In the genomic region with DNA sequence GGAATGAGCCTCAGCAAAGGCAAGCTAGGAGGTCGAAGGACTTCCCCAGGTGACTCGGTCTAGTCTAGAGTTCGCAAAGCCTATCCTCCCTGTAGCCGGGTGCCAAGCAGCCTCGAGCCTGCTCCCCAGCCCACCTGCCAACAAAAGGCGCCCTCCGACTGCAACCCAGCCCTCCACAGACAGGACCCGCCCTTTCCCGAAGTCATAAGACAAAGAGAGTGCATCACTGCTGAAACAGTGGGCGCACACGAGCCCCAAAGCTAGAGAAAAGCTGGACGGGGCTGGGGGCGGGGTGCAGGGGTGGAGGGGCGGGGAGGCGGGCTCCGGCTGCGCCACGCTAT, we compare ENCODE assay signal across 12 cellular contexts. TPM values are rescaled to one million over a fixed set of nuclear protein-coding genes. Genes with fewer than 3 reads are reported as not detected.
DNase-seq lines count a peak whose midpoint lies in the region; ATAC-seq, FAIRE-seq and TF ChIP-seq lines count a peak whose summit lies in the region.
"Had no signal": no experiment of that assay in that cellular context is flagged by ENCODE, and none has a peak within 500 bp of the region (broad histone marks: within the 10 kb centered on the region; RNA-seq: fewer than 3 reads in every experiment).

No MANE protein-coding gene starts in this region.

- H3K27ac ChIP-seq in GM23248, result peak overlapping the region; percentile 100
- peak overlapping the region; percentile 46 for H3K27ac ChIP-seq in layer of hippocampus (ENCODE audit: low read depth, low read length)
- H3K27ac ChIP-seq in skin epidermis, result peak overlapping the region in 20 of 21 experiments; percentile 58 to 91 (median 82)

- H3K9me3 Mint-ChIP-seq in chondrocyte (ENCODE audit: low read depth), result no peaks in the 10 kb centered on the region
- no peaks in the 10 kb centered on the region for H3K9me3 Mint-ChIP-seq in natural killer cell treated with Interleukin-12 subunit alpha and Interleukin-12 subunit beta and Interleukin-15 and Interleukin-18, amount 100 ng/mL, for 72 hours
- H3K9me3 Mint-ChIP-seq in activated T-helper 17 cell treated with anti-CD3 and anti-CD28 coated beads, Interleukin-2, amount 50 U/mL, for 72 hours, result no peaks in the 10 kb centered on the region

- DNase-seq in GM23248 (peak; percentile 88), chondrocyte (ENCODE audit: low spot score) (peak; percentile 90), urothelium cell line (ENCODE audit: low spot score) (no peak), COLO829 (ENCODE audit: low spot score) (no peak)
- no peak for DNase-seq in natural killer cell treated with Interleukin-12 subunit alpha and Interleukin-12 subunit beta and Interleukin-15 and Interleukin-18, amount 100 ng/mL, for 72 hours (ENCODE audit: low spot score)
- DNase-seq: activated gamma-delta T cell treated with Interleukin-2 at 50 U/mL for 16 hours, GF-D8, NCI-H2081, T-helper 17 cell had no signal

- peaks cover 80% of the 10 kb centered on the region for H3K79me2 ChIP-seq in GM23248 (ENCODE audit: insufficient read depth)

- no peak for FAIRE-seq in urothelium cell line (lab: Jason Lieb, UNC)

- no peak for TF ChIP-seq CTCF in chondrocyte (IDR thresholded peaks at IDR 0.05)

- no peaks in the 10 kb centered on the region for H3K9me3 ChIP-seq in GM23248 (ENCODE audit: low read depth)

- ATAC-seq in natural killer cell treated with Interleukin-12 subunit alpha and Interleukin-12 subunit beta and Interleukin-15 and Interleukin-18, amount 100 ng/mL, for 72 hours, result no peak
- no peak for ATAC-seq in activated T-helper 17 cell treated with anti-CD3 and anti-CD28 coated beads, Interleukin-2, amount 50 U/mL, for 72 hours (replicated peaks)
- ATAC-seq: T-helper 17 cell had no signal

- H2AFZ ChIP-seq in GM23248, result no peak overlapping the region

- H3K9me2 ChIP-seq in GM23248 (ENCODE audit: insufficient read depth), result no peaks in the 10 kb centered on the region

- H3K4me3 ChIP-seq in GM23248, result peak overlapping the region; percentile 99
- H3K4me3 ChIP-seq in skin epidermis, result peak overlapping the region; percentile 11 to 48 (median 32)

- peaks cover 43% of the 10 kb centered on the region for H3K4me1 Mint-ChIP-seq in chondrocyte (ENCODE audit: low read depth)
- peaks cover 0 to 3% of the 10 kb centered on the region in 2 donors for H3K4me1 Mint-ChIP-seq in natural killer cell treated with Interleukin-12 subunit alpha and Interleukin-12 subunit beta and Interleukin-15 and Interleukin-18, amount 100 ng/mL, for 72 hours (ENCODE audit: low read depth in 2 of 2)
- H3K4me1 Mint-ChIP-seq in activated T-helper 17 cell treated with anti-CD3 and anti-CD28 coated beads, Interleukin-2, amount 50 U/mL, for 72 hours, result peaks cover 5% of the 10 kb centered on the region

- WGBS in GM23248 (ENCODE audit: low coverage in 1 of 2, low lambda C conversion rate in 2 of 2, missing lambda C conversion rate in 2 of 2), 2 experiments, result 1 to 5% methylated on average over 11 to 18 of the region's 18 CpGs

- peak overlapping the region; percentile 100 for H3K9ac ChIP-seq in GM23248

- H3F3A ChIP-seq in GM23248 (ENCODE audit: insufficient read depth), result peaks cover 64% of the 10 kb centered on the region

- peak overlapping the region; percentile 92 for H3K4me2 ChIP-seq in GM23248 (ENCODE audit: unreplicated experiment)

- H3K4me3 Mint-ChIP-seq in chondrocyte (ENCODE audit: unreplicated experiment), result peak overlapping the region; percentile 98
- no peak overlapping the region for H3K4me3 Mint-ChIP-seq in natural killer cell treated with Interleukin-12 subunit alpha and Interleukin-12 subunit beta and Interleukin-15 and Interleukin-18, amount 100 ng/mL, for 72 hours
- H3K4me3 Mint-ChIP-seq in activated T-helper 17 cell treated with anti-CD3 and anti-CD28 coated beads, Interleukin-2, amount 50 U/mL, for 72 hours, result no peak overlapping the region

- H3K27me3 Mint-ChIP-seq in chondrocyte (ENCODE audit: low read depth), result no peaks in the 10 kb centered on the region
- H3K27me3 Mint-ChIP-seq in natural killer cell treated with Interleukin-12 subunit alpha and Interleukin-12 subunit beta and Interleukin-15 and Interleukin-18, amount 100 ng/mL, for 72 hours, result peaks cover 27 to 57% of the 10 kb centered on the region in 2 donors
- H3K27me3 Mint-ChIP-seq in activated T-helper 17 cell treated with anti-CD3 and anti-CD28 coated beads, Interleukin-2, amount 50 U/mL, for 72 hours, result peaks cover 46% of the 10 kb centered on the region

- peaks cover 28% of the 10 kb centered on the region for H3K4me1 ChIP-seq in GM23248 (ENCODE audit: insufficient read depth)

- H4K20me1 ChIP-seq in GM23248 (ENCODE audit: insufficient read depth), result no peaks in the 10 kb centered on the region

- H3K27ac Mint-ChIP-seq in chondrocyte (ENCODE audit: unreplicated experiment), result peak overlapping the region; percentile 100
- no peak overlapping the region for H3K27ac Mint-ChIP-seq in natural killer cell treated with Interleukin-12 subunit alpha and Interleukin-12 subunit beta and Interleukin-15 and Interleukin-18, amount 100 ng/mL, for 72 hours
- H3K27ac Mint-ChIP-seq in activated T-helper 17 cell treated with anti-CD3 and anti-CD28 coated beads, Interleukin-2, amount 50 U/mL, for 72 hours, result no peak overlapping the region
- H3K27ac Mint-ChIP-seq: T-helper 17 cell had no signal

- H3K27me3 ChIP-seq in GM23248 (replicated peaks; ENCODE audit: insufficient read depth) (no peaks in the 10 kb centered on the region), layer of hippocampus (ENCODE audit: control insufficient read depth, insufficient read depth, low read length) (no peaks in the 10 kb centered on the region)

- in situ Hi-C loops in GM23248 (cut with MboI), result loop anchor here (10.0 kb wide), 1 partner anchor 99 kb away; no protein-coding TSS in a partner anchor

- H3K36me3 ChIP-seq in GM23248 (ENCODE audit: low read depth), result peaks cover 40% of the 10 kb centered on the region

- H3K36me3 Mint-ChIP-seq in chondrocyte (ENCODE audit: low read depth), result peaks cover 33% of the 10 kb centered on the region
- H3K36me3 Mint-ChIP-seq in natural killer cell treated with Interleukin-12 subunit alpha and Interleukin-12 subunit beta and Interleukin-15 and Interleukin-18, amount 100 ng/mL, for 72 hours, result no peaks in the 10 kb centered on the region
- no peaks in the 10 kb centered on the region for H3K36me3 Mint-ChIP-seq in activated T-helper 17 cell treated with anti-CD3 and anti-CD28 coated beads, Interleukin-2, amount 50 U/mL, for 72 hours (ENCODE audit: low read depth)

RNA-seq across cellular contexts. Expression of a gene that starts 0.7 kb away (rescaled TPM):
- 10,930 and 11,288 TPM in 2 replicates for total RNA-seq in GM23248 (2014; rRNA removed; shearing (Covaris generic))
- 9,779 and 9,902 TPM in 2 replicates for polyA plus RNA-seq in GM23248 (2016; fragmentation: Nextera tagmentation; extraction: Ambion mirVana)
- total RNA-seq in chondrocyte, result 11,901 to 12,433 TPM (median 12,302 TPM) in 3 replicates
- not detected for total RNA-seq in natural killer cell treated with Interleukin-12 subunit alpha and Interleukin-12 subunit beta and Interleukin-15 and Interleukin-18, amount 100 ng/mL, for 72 hours
- not detected for total RNA-seq in activated T-helper 17 cell treated with anti-CD3 and anti-CD28 coated beads, Interleukin-2, amount 50 U/mL, for 72 hours
- total RNA-seq: T-helper 17 cell had no signal

Comparison
In these comparisons a context has a peak if more than half of its experiments do, and no peak if none do; other contexts are left out.
1. DNase-seq: peak in GM23248 (single experiment) and chondrocyte (single experiment); none in urothelium cell line (single experiment), natural killer cell treated with Interleukin-12 subunit alpha and Interleukin-12 subunit beta and Interleukin-15 and Interleukin-18, amount 100 ng/mL, for 72 hours (single experiment) and COLO829 (single experiment).
2. H3K27ac ChIP-seq: peak in every context shown above with its lines; median percentile 100 in GM23248; 82 in skin epidermis; 46 in layer of hippocampus.
3. RNA of a gene that starts 0.7 kb away (total RNA-seq): 11,901 to 12,433 TPM in chondrocyte and 10,930 to 11,288 TPM in GM23248; not detected in natural killer cell treated with Interleukin-12 subunit alpha and Interleukin-12 subunit beta and Interleukin-15 and Interleukin-18, amount 100 ng/mL, for 72 hours and not detected in activated T-helper 17 cell treated with anti-CD3 and anti-CD28 coated beads, Interleukin-2, amount 50 U/mL, for 72 hours; every median in the first group is over 1,000 times any median in the second.